In genomic region chr21:42991992-42992740, GRCh38 we compare ENCODE assay signal across 9 cellular contexts. TPM values are rescaled to one million over a fixed set of nuclear protein-coding genes. Genes with fewer than 3 reads are reported as not detected.
DNase-seq lines count a peak whose midpoint lies in the region; ATAC-seq and TF ChIP-seq lines count a peak whose summit lies in the region.
"Had no signal": no experiment of that assay in that cellular context is flagged by ENCODE, and none has a peak within 500 bp of the region (broad histone marks: within the 10 kb centered on the region; RNA-seq: fewer than 3 reads in every experiment).

No MANE protein-coding gene starts in this region.

- H3K27me3 Mint-ChIP-seq in activated T-cell treated with anti-CD3 and anti-CD28 coated beads, Interleukin-2, amount 50 U/mL, for 24 hours: no peaks in the 10 kb centered on the region

- H3K27me3 ChIP-seq in lung (ENCODE audit: control insufficient read depth, insufficient read depth) (no peaks in the 10 kb centered on the region), uterus (no peaks in the 10 kb centered on the region)
- H3K27me3 ChIP-seq: ascending aorta had no signal

- no peaks in the 10 kb centered on the region for H3K9me3 Mint-ChIP-seq in activated T-cell treated with anti-CD3 and anti-CD28 coated beads, Interleukin-2, amount 50 U/mL, for 24 hours

- peak overlapping the region; percentile 74 to 80 for H3K27ac ChIP-seq in lung (ENCODE audit: low read depth in 1 of 2, low read length in 1 of 2)
- peak overlapping the region; percentile 73 to 81 for H3K27ac ChIP-seq in uterus
- H3K27ac ChIP-seq: ascending aorta had no signal

- TF ChIP-seq CTCF in lung (IDR thresholded peaks at IDR 0.05; ENCODE audit: control extremely low read depth, extremely low read depth) (no peak), uterus (IDR thresholded peaks at IDR 0.05) (no peak)

- TF ChIP-seq POLR2A in uterus (IDR thresholded peaks at IDR 0.05): no peak

- H3K4me1 Mint-ChIP-seq in activated T-cell treated with anti-CD3 and anti-CD28 coated beads, Interleukin-2, amount 50 U/mL, for 24 hours (ENCODE audit: low read depth): peaks cover 19% of the 10 kb centered on the region

- no peak for ATAC-seq in lung (ENCODE audit: insufficient read depth, low FRiP score)
- no peak for ATAC-seq in GM19463 (IDR thresholded peaks at IDR 0.05; ENCODE audit: unreplicated experiment)
- no peak for ATAC-seq in HG03045 (IDR thresholded peaks at IDR 0.05; ENCODE audit: unreplicated experiment)

- H3K36me3 ChIP-seq in lung (ENCODE audit: control insufficient read depth in 2 of 2, insufficient read depth in 2 of 2, low read length in 2 of 2): no peaks in the 10 kb centered on the region
- no peaks in the 10 kb centered on the region for H3K36me3 ChIP-seq in uterus
- H3K36me3 ChIP-seq: ascending aorta had no signal

- H3K4me3 ChIP-seq in lung: no peak overlapping the region
- H3K4me3 ChIP-seq in uterus: no peak overlapping the region
- H3K4me3 ChIP-seq: ascending aorta had no signal

- no peak overlapping the region for H3K4me3 Mint-ChIP-seq in activated T-cell treated with anti-CD3 and anti-CD28 coated beads, Interleukin-2, amount 50 U/mL, for 24 hours

- no peak for DNase-seq in activated T-cell treated with anti-CD3 and anti-CD28 coated beads, Interleukin-2, amount 50 U/mL, for 24 hours
- DNase-seq in activated T-cell treated with anti-CD3 and anti-CD28 coated beads, Interleukin-2, amount 50 U/mL, for 1 hour: no peak
- peak; percentile 84 for DNase-seq in dedifferentiated amniotic fluid mesenchymal stem cell (ENCODE audit: extremely low spot score)
- peak; percentile 61 for DNase-seq in lung (ENCODE audit: low spot score)
- DNase-seq in uterus: peak; percentile 85 to 90
- DNase-seq in SKM-1 treated with dmso at 0.1 percent for 144 hours (lab: John Stamatoyannopoulos, UW; ENCODE audit: unreplicated experiment): no peak

- H3K36me3 Mint-ChIP-seq in activated T-cell treated with anti-CD3 and anti-CD28 coated beads, Interleukin-2, amount 50 U/mL, for 24 hours (ENCODE audit: low read depth): peaks cover 5% of the 10 kb centered on the region

- H3K9me3 ChIP-seq in lung (ENCODE audit: control insufficient read depth in 2 of 2, insufficient read depth in 1 of 2, low read length in 1 of 2) (no peaks in the 10 kb centered on the region), uterus (no peaks in the 10 kb centered on the region)
- H3K9me3 ChIP-seq: ascending aorta had no signal

- H3K4me1 ChIP-seq in lung (ENCODE audit: control insufficient read depth in 2 of 2, insufficient read depth in 2 of 2, low read length in 2 of 2) (peaks cover 3 to 5% of the 10 kb centered on the region in 2 donors), uterus (peaks cover 0 to 9% of the 10 kb centered on the region in 2 donors)

- H3K27ac Mint-ChIP-seq in activated T-cell treated with anti-CD3 and anti-CD28 coated beads, Interleukin-2, amount 50 U/mL, for 24 hours: peak overlapping the region; percentile 59

- intact Hi-C loops in uterus (cut with DNase I; ENCODE audit: low total_unique reads): no loop called here

- WGBS in lung, 2 donors: 56 to 64% methylated on average over 16 of the region's 16 CpGs

RNA-seq across cellular contexts. Expression of gene PKNOX1, which starts 17.8 kb away (rescaled TPM):
- total RNA-seq in lung (10 to 100 TPM; 18.2 to 40.4 TPM), uterus (10 to 100 TPM in 3 of 4 donors, 1 to 10 TPM in 1; 6.2 to 82.5 (median 26.4) TPM)
- 10 to 100 TPM in 1 of 2 donors, 1 to 10 TPM in 1; 9.6 to 10.2 TPM for polyA plus RNA-seq in lung

Comparison
In these comparisons a context has a peak if more than half of its experiments do, and no peak if none do; other contexts are left out.
1. DNase-seq: peak in dedifferentiated amniotic fluid mesenchymal stem cell (single experiment), lung (single experiment) and uterus (2 of 2); none in activated T-cell treated with anti-CD3 and anti-CD28 coated beads, Interleukin-2, amount 50 U/mL, for 24 hours (single experiment), activated T-cell treated with anti-CD3 and anti-CD28 coated beads, Interleukin-2, amount 50 U/mL, for 1 hour (single experiment) and SKM-1 treated with dmso at 0.1 percent for 144 hours (single experiment).